20 cellular contexts compared by ENCODE assay signal in genomic region chr9:72384710-72385475, GRCh38. TPM values are rescaled to one million over a fixed set of nuclear protein-coding genes. Genes with fewer than 3 reads are reported as not detected.
DNase-seq lines count a peak whose midpoint lies in the region; ATAC-seq, FAIRE-seq and TF ChIP-seq lines count a peak whose summit lies in the region.
"Had no signal": no experiment of that assay in that cellular context is flagged by ENCODE, and none has a peak within 500 bp of the region (broad histone marks: within the 10 kb centered on the region; RNA-seq: fewer than 3 reads in every experiment).

No MANE protein-coding gene starts in this region.

- DNase-seq in NCI-H2171 treated with DMSO at 0.1 percent for 48 hours (lab: John Stamatoyannopoulos, UW) (peak; percentile 28), NCI-H2171 (lab: John Stamatoyannopoulos, UW) (no peak), amniotic epithelial cell (ENCODE audit: low read depth) (peak; percentile 21), smooth muscle cell (lab: John Stamatoyannopoulos, UW; ENCODE audit: unreplicated experiment) (no peak), mucosa of gallbladder (ENCODE audit: low spot score) (no peak)
- DNase-seq in stimulated activated CD4-positive, alpha-beta T cell treated with anti-CD3 and anti-CD28 coated beads, Interleukin-2, amount 100 ng/mL, for 48 hours: no peak
- DNase-seq: activated CD4-positive, CD25-positive, alpha-beta regulatory T cell treated with anti-CD3 and anti-CD28 coated beads, Interleukin-2, amount 50 U/mL, for 72 hours; activated naive CD8-positive, alpha-beta T cell treated with anti-CD3 and anti-CD28 coated beads for 36 hours; H7; naive B cell; NCI-H1417 treated with DMSO at 0.1 percent for 48 hours; NCI-H774; pancreas; stimulated activated CD4-positive, alpha-beta T cell treated with anti-CD3 and anti-CD28 coated beads, Interleukin-4, amount 100 ng/mL, for 24 hours had no signal

- H3K79me2 ChIP-seq in smooth muscle cell (ENCODE audit: low read depth): no peaks in the 10 kb centered on the region

- peak; percentile 33 for FAIRE-seq in islet of Langerhans (lab: Jason Lieb, UNC)
- FAIRE-seq: HTR-8/SVneo, pancreas had no signal

- H4K20me1 ChIP-seq in smooth muscle cell (ENCODE audit: low read depth): no peaks in the 10 kb centered on the region
- H4K20me1 ChIP-seq: BLaER1 had no signal

- no peak for ATAC-seq in GM18909 (IDR thresholded peaks at IDR 0.05; ENCODE audit: poor library complexity, unreplicated experiment)

- H3K27me3 ChIP-seq in smooth muscle cell (ENCODE audit: low read depth): no peaks in the 10 kb centered on the region
- H3K27me3 ChIP-seq: BLaER1, breast epithelium, pancreas had no signal

- no peaks in the 10 kb centered on the region for H3K4me1 ChIP-seq in smooth muscle cell (ENCODE audit: low read depth)
- H3K4me1 ChIP-seq: BLaER1, breast epithelium, pancreas had no signal

- no peak for TF ChIP-seq CTCF in smooth muscle cell (IDR thresholded peaks at IDR 0.05; ENCODE audit: borderline replicate concordance, insufficient read depth, poor library complexity, severe bottlenecking)

- H3K9me3 ChIP-seq in smooth muscle cell (replicated peaks; ENCODE audit: low read depth): no peaks in the 10 kb centered on the region
- H3K9me3 ChIP-seq: BLaER1, breast epithelium, pancreas had no signal

- H3K9ac ChIP-seq in smooth muscle cell (ENCODE audit: low read depth): no peak overlapping the region
- H3K9ac ChIP-seq: BLaER1 had no signal

- 92% methylated on average over 5 of the region's 5 CpGs for WGBS in smooth muscle cell (ENCODE audit: low lambda C conversion rate)

- peaks cover 7% of the 10 kb centered on the region for H3F3A ChIP-seq in smooth muscle cell (ENCODE audit: low read depth)

- H3K4me2 ChIP-seq in smooth muscle cell: no peak overlapping the region
- H3K4me2 ChIP-seq: BLaER1 had no signal

- no peak overlapping the region for H2AFZ ChIP-seq in smooth muscle cell (ENCODE audit: low read depth)

- H3K4me3 ChIP-seq in smooth muscle cell: no peak overlapping the region
- H3K4me3 ChIP-seq: BLaER1, breast epithelium, pancreas had no signal

- no peaks in the 10 kb centered on the region for H3K36me3 ChIP-seq in smooth muscle cell (ENCODE audit: low read depth)
- H3K36me3 ChIP-seq: BLaER1, breast epithelium, pancreas had no signal

- peak overlapping the region; percentile 24 for H3K27ac ChIP-seq in smooth muscle cell (ENCODE audit: low read depth)
- H3K27ac ChIP-seq: 22Rv1, BLaER1, breast epithelium, pancreas had no signal

RNA-seq across cellular contexts. Expression of gene ZFAND5, which starts 19.9 kb away (rescaled TPM):
- total RNA-seq in smooth muscle cell (244 and 251 TPM in 2 replicates), mucosa of gallbladder (189 TPM)
- polyA plus RNA-seq in smooth muscle cell: 163 and 186 TPM in 2 replicates

Comparison
In these comparisons a context has a peak if more than half of its experiments do, and no peak if none do; other contexts are left out.
1. DNase-seq: peak in NCI-H2171 treated with DMSO at 0.1 percent for 48 hours (single experiment) and amniotic epithelial cell (single experiment); none in NCI-H2171 (single experiment), smooth muscle cell (single experiment), mucosa of gallbladder (single experiment) and stimulated activated CD4-positive, alpha-beta T cell treated with anti-CD3 and anti-CD28 coated beads, Interleukin-2, amount 100 ng/mL, for 48 hours (0 of 2).